ENCODE assay signal across 9 cellular contexts in the genomic region with DNA sequence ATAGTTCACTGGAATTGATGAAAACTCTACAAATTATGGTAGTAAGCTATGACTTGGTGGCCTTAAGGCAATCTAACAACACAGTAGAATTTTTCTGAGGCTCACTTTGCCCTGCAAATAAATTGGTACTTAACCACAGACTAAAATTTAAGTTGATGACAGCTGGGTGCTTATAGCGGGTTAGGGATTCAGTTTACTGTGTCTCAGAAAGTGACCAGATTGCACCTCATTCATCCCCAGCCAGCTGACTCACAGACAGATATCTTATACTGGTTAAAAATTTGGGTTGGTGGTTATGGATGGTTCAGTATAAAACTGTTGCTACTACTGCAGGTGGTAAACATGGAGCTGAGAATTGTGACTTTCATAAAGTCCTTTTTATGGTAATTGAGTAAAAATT. TPM values are rescaled to one million over a fixed set of nuclear protein-coding genes. Genes with fewer than 3 reads are reported as not detected.
DNase-seq lines count a peak whose midpoint lies in the region; ATAC-seq, FAIRE-seq and TF ChIP-seq lines count a peak whose summit lies in the region.
"Had no signal": no experiment of that assay in that cellular context is flagged by ENCODE, and none has a peak within 500 bp of the region (broad histone marks: within the 10 kb centered on the region; RNA-seq: fewer than 3 reads in every experiment).

No MANE protein-coding gene starts in this region.

- FAIRE-seq in GM12878 (lab: Jason Lieb, UNC): no peak

- RAD21 ChIA-PET in GM12878 (lab: Charles Lee; ENCODE audit: unreplicated experiment): interaction anchor here (0.8 to 1.6 kb wide), 3 partner anchors 47 to 236 kb away, joined by 3 read pairs; no protein-coding TSS in a partner anchor

- TF ChIP-seq POLR2A in NB4 (IDR thresholded peaks at IDR 0.05; ENCODE audit: extremely low read depth, insufficient read length) (no peak), GM12878 (IDR thresholded peaks at IDR 0.05; ENCODE audit: low read depth, low read length) (no peak)

- H3K4me3 ChIP-seq in SK-N-SH (ENCODE audit: low read depth in 2 of 2, low read length in 1 of 2) (peak overlapping the region; percentile 92 to 95), NB4 (ENCODE audit: low read depth, low read length) (peak overlapping the region; percentile 94), GM12878 (peak overlapping the region; percentile 75), neural progenitor cell (peak overlapping the region; percentile 100)

- H3K9me2 ChIP-seq in SK-N-SH: no peaks in the 10 kb centered on the region

- H3K27ac Mint-ChIP-seq in neural progenitor cell: no peak overlapping the region

- H3K4me3 Mint-ChIP-seq in neural progenitor cell: peak overlapping the region; percentile 98

- no peak overlapping the region for H2AFZ ChIP-seq in SK-N-SH (ENCODE audit: low read depth)
- H2AFZ ChIP-seq in GM12878 (ENCODE audit: control insufficient read depth, low read depth, low read length): no peak overlapping the region
- H2AFZ ChIP-seq in neural progenitor cell (replicated peaks): no peak overlapping the region

- H3K27ac ChIP-seq in SK-N-SH (ENCODE audit: low read depth in 2 of 2, low read length in 1 of 2) (peak overlapping the region; percentile 83 to 96), GM12878 (ENCODE audit: control insufficient read depth, insufficient read depth) (peak overlapping the region; percentile 91; the same call in 1 of the 2 replicates), neural progenitor cell (peak overlapping the region; percentile 59)

- H3K4me2 ChIP-seq in SK-N-SH: peak overlapping the region; percentile 89
- peak overlapping the region; percentile 89 for H3K4me2 ChIP-seq in GM12878 (ENCODE audit: control insufficient read depth, insufficient read depth)
- H3K4me2 ChIP-seq in neural progenitor cell: peak overlapping the region; percentile 80

- intact Hi-C loops in GM12878 (cut with micrococcal nuclease; ENCODE audit: unreplicated experiment): loop anchor here (10.0 kb wide), 1 partner anchor 181 kb away; the partner anchor contains the start of gene SEMA4D
- intact Hi-C loops in left ventricle myocardium superior (cut with micrococcal nuclease): no loop called here

- H3K36me3 ChIP-seq in SK-N-SH (replicated peaks in 1 of 2; ENCODE audit: control insufficient read depth in 1 of 2, insufficient read depth in 2 of 2, low read length in 1 of 2): peaks cover 19 to 34% of the 10 kb centered on the region in 2 experiments
- peaks cover 2 to 9% of the 10 kb centered on the region in 2 experiments; a peak in 3 of 4 replicates for H3K36me3 ChIP-seq in GM12878 (ENCODE audit: control insufficient read depth in 2 of 2, insufficient read depth in 2 of 2, low read length in 1 of 2)
- peaks cover 25% of the 10 kb centered on the region for H3K36me3 ChIP-seq in neural progenitor cell

- POLR2A ChIA-PET in SK-N-SH (lab: Yijun Ruan, JAX): no interaction called here
- POLR2A ChIA-PET in GM12878 (lab: Charles Lee): interaction anchor here (1.6 to 1.9 kb wide), 2 partner anchors 11 to 111 kb away, joined by 3 to 6 read pairs; no protein-coding TSS in a partner anchor

- BruUV-seq in GM12878 (replicated peaks; lab: Mats Ljungman, UMichigan): no TSS peak

- H3K9me3 Mint-ChIP-seq in neural progenitor cell: no peaks in the 10 kb centered on the region

- H3K27me3 ChIP-seq in SK-N-SH (ENCODE audit: insufficient read depth): no peaks in the 10 kb centered on the region
- no peaks in the 10 kb centered on the region for H3K27me3 ChIP-seq in GM12878 (replicated peaks in 1 of 2; ENCODE audit: control insufficient read depth in 2 of 2, insufficient read depth in 2 of 2, low read length in 1 of 2)
- no peaks in the 10 kb centered on the region for H3K27me3 ChIP-seq in neural progenitor cell

- SMC1A ChIA-PET in GM12878 (lab: Charles Lee; ENCODE audit: uncharacterized antibody, unreplicated experiment): interaction anchor here (0.9 to 1.8 kb wide), 3 partner anchors 9 to 34 kb away, joined by 3 to 8 read pairs (median 4); no protein-coding TSS in a partner anchor

- in situ Hi-C loops in GM12878 (cut with MboI): loop anchor here (25.0 kb wide), 1 partner anchor 1752 kb away; no protein-coding TSS in a partner anchor

- H3K36me3 Mint-ChIP-seq in neural progenitor cell: peaks cover 9% of the 10 kb centered on the region

- H3K4me1 ChIP-seq in SK-N-SH (ENCODE audit: control insufficient read depth in 1 of 2, insufficient read depth in 2 of 2, low read depth in 1 of 2, low read length in 1 of 2) (peaks cover 21 to 29% of the 10 kb centered on the region in 2 experiments), GM12878 (ENCODE audit: control insufficient read depth, insufficient read depth, low read length) (peaks cover 8% of the 10 kb centered on the region), neural progenitor cell (peaks cover 48% of the 10 kb centered on the region)

- DNase-seq in SK-N-SH: no peak
- peak; percentile 31 for DNase-seq in NB4 (ENCODE audit: low read depth)
- no peak for DNase-seq in GM12878 (ENCODE audit: low read depth, low spot score)
- DNase-seq in neural progenitor cell (ENCODE audit: low spot score): no peak
- no peak for DNase-seq in DMS53 (lab: John Stamatoyannopoulos, UW)
- no peak for DNase-seq in left ventricle myocardium superior
- DNase-seq in stimulated activated CD4-positive, alpha-beta T cell treated with anti-CD3 and anti-CD28 coated beads, Interleukin-4, amount 100 ng/mL, for 4 hours: no peak
- DNase-seq: effector CD4-positive, alpha-beta T cell had no signal

- TF ChIP-seq RAD21 in SK-N-SH (IDR thresholded peaks at IDR 0.05; ENCODE audit: low read length) (no peak), GM12878 (IDR thresholded peaks at IDR 0.05; ENCODE audit: insufficient read depth, low read depth, low read length) (no peak)

- H3K79me2 ChIP-seq in SK-N-SH (ENCODE audit: insufficient read depth) (peaks cover 80% of the 10 kb centered on the region), GM12878 (ENCODE audit: control insufficient read depth, insufficient read depth, low read length) (peaks cover 86% of the 10 kb centered on the region), neural progenitor cell (ENCODE audit: low read depth) (peaks cover 81% of the 10 kb centered on the region)

- no peak for TF ChIP-seq CTCF in SK-N-SH (IDR thresholded peaks at IDR 0.05)
- no peak for TF ChIP-seq CTCF in NB4 (IDR thresholded peaks at IDR 0.05; ENCODE audit: low read depth, low read length)
- TF ChIP-seq CTCF in GM12878 (IDR thresholded peaks at IDR 0.05 in 2 of 3, conservative IDR thresholded peaks at IDR 0.05 in 1 of 3; ENCODE audit: control insufficient read depth in 2 of 3, extremely low read depth in 1 of 3, insufficient read depth in 1 of 3, low read depth in 3 of 3, low read length in 3 of 3): no peak
- TF ChIP-seq CTCF in neural progenitor cell (IDR thresholded peaks at IDR 0.05): no peak

- H3K27me3 Mint-ChIP-seq in neural progenitor cell (ENCODE audit: insufficient read depth, low read depth): peaks cover 13% of the 10 kb centered on the region

- H3K9me3 ChIP-seq in SK-N-SH (no peaks in the 10 kb centered on the region), GM12878 (replicated peaks; ENCODE audit: control insufficient read depth, insufficient read depth, low read length) (no peaks in the 10 kb centered on the region), neural progenitor cell (ENCODE audit: low read depth) (no peaks in the 10 kb centered on the region)

- TF ChIP-seq EP300 in SK-N-SH (IDR thresholded peaks at IDR 0.05; ENCODE audit: borderline replicate concordance in 1 of 2, low read depth in 1 of 2, low read length in 1 of 2) (no peak), GM12878 (IDR thresholded peaks at IDR 0.05; ENCODE audit: borderline replicate concordance in 1 of 2, control insufficient read depth in 1 of 2, low read depth in 2 of 2, low read length in 2 of 2) (no peak)

- peaks cover 36% of the 10 kb centered on the region for H3F3A ChIP-seq in SK-N-SH (replicated peaks; ENCODE audit: insufficient read depth)
- H3F3A ChIP-seq in neural progenitor cell (ENCODE audit: low read depth): peaks cover 72% of the 10 kb centered on the region

- no peak for ATAC-seq in SK-N-SH treated with all-trans-retinoic acid at 6 μM for 48 hours
- no peak for ATAC-seq in GM12878
- no peak for ATAC-seq in left ventricle myocardium superior

- 31% methylated on average over 1 of the region's 1 CpG for WGBS in SK-N-SH (ENCODE audit: low lambda C conversion rate)
- WGBS in GM12878 (ENCODE audit: insufficient coverage, insufficient replicate concordance, low lambda C conversion rate, missing lambda C conversion rate): 4% methylated on average over 1 of the region's 1 CpG

- H4K20me1 ChIP-seq in SK-N-SH (ENCODE audit: insufficient read depth) (peaks cover 27% of the 10 kb centered on the region; the same call in 1 of the 2 replicates), GM12878 (ENCODE audit: control insufficient read depth, insufficient read depth) (peaks cover 4% of the 10 kb centered on the region; the same call in 1 of the 2 replicates), neural progenitor cell (ENCODE audit: low read depth) (peaks cover 58% of the 10 kb centered on the region)

- H3K9ac ChIP-seq in SK-N-SH: peak overlapping the region; percentile 88; the same call in 1 of the 2 replicates
- peak overlapping the region; percentile 98 for H3K9ac ChIP-seq in GM12878 (ENCODE audit: control insufficient read depth, insufficient read depth, low read length)
- peak overlapping the region; percentile 92 for H3K9ac ChIP-seq in neural progenitor cell

- peaks cover 49% of the 10 kb centered on the region for H3K4me1 Mint-ChIP-seq in neural progenitor cell

- CTCF ChIA-PET in SK-N-SH (lab: Yijun Ruan, JAX) (no interaction called here), GM12878 (lab: Yijun Ruan, JAX) (interaction anchor here (1.9 kb wide), 2 partner anchors 26 to 235 kb away, joined by 6 to 7 read pairs; no protein-coding TSS in a partner anchor)

RNA-seq across cellular contexts. Expression of gene CKS2, which starts 2.8 kb away (rescaled TPM):
- polyA plus RNA-seq in SK-N-SH (2012; rRNA removed) (277 and 362 TPM in 2 replicates), GM12878 (2011; rRNA removed) (628 and 736 TPM in 2 replicates), GM12878 (2014; fragmentation: Illumina TruSeq; extraction: Trizol) (287 and 324 TPM in 2 replicates), GM12878 (2014; fragmentation: Nextera tagmentation; extraction: Ambion mirVana) (1,000 to 10,000 TPM in 1 of 2 experiments, 100 to 1,000 TPM in 1; 781 to 1,251 TPM), GM12878 (2014; rRNA removed) (215 and 315 TPM in 2 replicates), GM12878 (2016; fragmentation: Nextera tagmentation; extraction: Ambion mirVana) (100 to 1,000 TPM; 904 to 916 TPM)
- polyA plus RNA-seq in SK-N-SH (2012; cell fraction: cytosol; rRNA removed): 390 and 408 TPM in 2 replicates
- polyA plus RNA-seq in SK-N-SH (2012; cell fraction: nucleus; rRNA removed): 109 and 119 TPM in 2 replicates
- 12.2 and 17.4 TPM in 2 replicates for total RNA-seq in GM12878 (2013; cell fraction: nucleolus; rRNA removed)
- total RNA-seq in GM12878 (2014; rRNA removed) (197 and 220 TPM in 2 replicates), GM12878 (2014; rRNA removed; fragmentation: Illumina TruSeq; extraction: Trizol) (362 and 378 TPM in 2 replicates), GM12878 (2021) (172 and 182 TPM in 2 replicates), neural progenitor cell (ENCODE audit: low replicate concordance) (693 and 741 TPM in 2 replicates), left ventricle myocardium superior (11.2 TPM)
- 227 TPM for polyA plus RNA-seq in GM12878 (2011; ENCODE audit: low read depth)
- 532 and 778 TPM in 2 replicates for polyA plus RNA-seq in GM12878 (2011; cell fraction: cytosol; rRNA removed)
- polyA plus RNA-seq in GM12878 (2011; cell fraction: nucleus; rRNA removed): 283 and 317 TPM in 2 replicates
- 258 and 269 TPM in 2 replicates for polyA plus RNA-seq in GM12878 (2012)
- 241 and 311 TPM in 2 replicates for polyA minus RNA-seq in GM12878 (2011; rRNA and poly(A)+ RNA removed)
- 88.6 and 92.8 TPM in 2 replicates for polyA minus RNA-seq in GM12878 (2011; cell fraction: cytosol; rRNA and poly(A)+ RNA removed)
- polyA minus RNA-seq in GM12878 (2011; cell fraction: nucleus; rRNA and poly(A)+ RNA removed): 23.5 and 28.1 TPM in 2 replicates

RNA-seq across cellular contexts. Expression of gene SECISBP2, which starts 4.5 kb away (rescaled TPM):
- 21.2 and 28.4 TPM in 2 replicates for polyA plus RNA-seq in SK-N-SH (2012; rRNA removed)
- polyA plus RNA-seq in SK-N-SH (2012; cell fraction: cytosol; rRNA removed): 20.7 and 21.4 TPM in 2 replicates
- 54.8 and 77.7 TPM in 2 replicates for polyA plus RNA-seq in SK-N-SH (2012; cell fraction: nucleus; rRNA removed)
- 321 and 348 TPM in 2 replicates for total RNA-seq in GM12878 (2013; cell fraction: nucleolus; rRNA removed)
- total RNA-seq in GM12878 (2014; rRNA removed): 31.6 and 36.7 TPM in 2 replicates
- 38.2 and 39.7 TPM in 2 replicates for total RNA-seq in GM12878 (2014; rRNA removed; fragmentation: Illumina TruSeq; extraction: Trizol)
- total RNA-seq in GM12878 (2021): 24.7 and 32.3 TPM in 2 replicates
- 20.6 TPM for polyA plus RNA-seq in GM12878 (2011; ENCODE audit: low read depth)
- polyA plus RNA-seq in GM12878 (2011; rRNA removed): 50.5 and 60.7 TPM in 2 replicates
- polyA plus RNA-seq in GM12878 (2011; cell fraction: cytosol; rRNA removed): 24.4 and 28.6 TPM in 2 replicates
- polyA plus RNA-seq in GM12878 (2011; cell fraction: nucleus; rRNA removed): 145 and 161 TPM in 2 replicates
- polyA plus RNA-seq in GM12878 (2012): 25.4 and 30.0 TPM in 2 replicates
- polyA plus RNA-seq in GM12878 (2014; fragmentation: Illumina TruSeq; extraction: Trizol): 48.3 and 67.1 TPM in 2 replicates
- polyA plus RNA-seq in GM12878 (2014; fragmentation: Nextera tagmentation; extraction: Ambion mirVana): 1 to 10 TPM; 4.6 to 6.6 TPM
- polyA plus RNA-seq in GM12878 (2014; rRNA removed): 31.0 and 36.8 TPM in 2 replicates
- 10 to 100 TPM; 22.5 to 27.4 TPM for polyA plus RNA-seq in GM12878 (2016; fragmentation: Nextera tagmentation; extraction: Ambion mirVana)
- 34.5 and 34.8 TPM in 2 replicates for polyA minus RNA-seq in GM12878 (2011; rRNA and poly(A)+ RNA removed)
- polyA minus RNA-seq in GM12878 (2011; cell fraction: cytosol; rRNA and poly(A)+ RNA removed): 8.3 and 12.6 TPM in 2 replicates
- polyA minus RNA-seq in GM12878 (2011; cell fraction: nucleus; rRNA and poly(A)+ RNA removed): 43.3 and 71.2 TPM in 2 replicates
- total RNA-seq in neural progenitor cell (ENCODE audit: low replicate concordance): 90.0 and 118 TPM in 2 replicates
- total RNA-seq in left ventricle myocardium superior: 15.7 TPM
